26 cellular contexts compared by ENCODE assay signal in genomic region chr1:35481229-35481628, GRCh38.
"Had no signal": no experiment of that assay in that cellular context is flagged by ENCODE, and none has a peak within 500 bp of the region (broad histone marks: within the 10 kb centered on the region; RNA-seq: fewer than 3 reads in every experiment).

No MANE protein-coding gene starts in this region.

- H3K4me3 ChIP-seq: neural progenitor cell, ovary, prostate gland, right lobe of liver, sigmoid colon, stomach, thoracic aorta, thyroid gland, tibial nerve, upper lobe of left lung, vagina had no signal

- ATAC-seq: natural killer cell; right cardiac atrium; right lobe of liver; stimulated activated effector memory CD8-positive, alpha-beta T cell treated with anti-CD3 and anti-CD28 coated beads, Interleukin-12 subunit alpha, Interleukin-12 subunit beta, amount 100 ng/mL, for 72 hours; stimulated activated naive B cell treated with anti-CD40 and anti-IgM and Interleukin-4, amounts not matched to agents 10 μg/mL and 1 μg/mL and 100 μg/mL, for 72 hours had no signal

- H3K36me3 ChIP-seq: neural progenitor cell, ovary, prostate gland had no signal

- H3K9me3 ChIP-seq: ovary, prostate gland, right lobe of liver, sigmoid colon, stomach, thoracic aorta, thyroid gland, tibial nerve, upper lobe of left lung, vagina had no signal

- H3K27ac ChIP-seq: neural progenitor cell, ovary, parathyroid adenoma, prostate gland, right lobe of liver, sigmoid colon, stomach, thoracic aorta, thyroid gland, tibial nerve, upper lobe of left lung, vagina had no signal

- H3K27me3 ChIP-seq: neural progenitor cell, ovary, right lobe of liver, sigmoid colon, stomach, thyroid gland, tibial nerve, upper lobe of left lung, vagina had no signal

- DNase-seq: natural killer cell; occipital lobe; ovary; posterior cingulate gyrus; right cardiac atrium; right lobe of liver; sigmoid colon; small intestine; stimulated activated CD4-positive, alpha-beta T cell treated with anti-CD3 and anti-CD28 coated beads, Interleukin-15, amount 100 ng/mL, for 24 hours; stimulated activated CD4-positive, alpha-beta T cell treated with anti-CD3 and anti-CD28 coated beads, Interleukin-2, amount 100 ng/mL, for 24 hours; stimulated activated CD4-positive, alpha-beta T cell treated with anti-CD3 and anti-CD28 coated beads, Interleukin-2, amount 100 ng/mL, for 48 hours; stimulated activated CD4-positive, alpha-beta T cell treated with anti-CD3 and anti-CD28 coated beads, Interleukin-4, amount 100 ng/mL, for 24 hours; stimulated activated naive B cell treated with anti-CD40 and anti-IgM and Interleukin-4, amounts not matched to agents 10 μg/mL and 1 μg/mL and 100 μg/mL, for 72 hours; stimulated activated naive CD4-positive, alpha-beta T cell treated with Interleukin-2 at 50 U/mL for 16 hours; stomach; thyroid gland; trophoblast cell; upper lobe of left lung had no signal

- H3K4me1 ChIP-seq: neural progenitor cell, prostate gland, right lobe of liver, sigmoid colon, stomach, thyroid gland, tibial nerve, upper lobe of left lung, vagina had no signal

- FAIRE-seq: small intestine, urothelium cell line had no signal
